In genomic region chr14:64704743-64705405, GRCh38 we compare ENCODE assay signal across 8 cellular contexts. TPM values are rescaled to one million over a fixed set of nuclear protein-coding genes. Genes with fewer than 3 reads are reported as not detected.
DNase-seq lines count a peak whose midpoint lies in the region; ATAC-seq and TF ChIP-seq lines count a peak whose summit lies in the region.

No MANE protein-coding gene starts in this region.

- ATAC-seq in Right ventricle myocardium inferior (peak; percentile 12), activated B cell treated with CpG ODN at 0.5 μM for 24 hours (ENCODE audit: low read depth) (no peak), HG03432 (IDR thresholded peaks at IDR 0.05; ENCODE audit: unreplicated experiment) (no peak), HG03159 (IDR thresholded peaks at IDR 0.05; ENCODE audit: unreplicated experiment) (no peak)

- 0 to 1% (median 1%) methylated on average over 46 to 53 of the region's 53 CpGs for WGBS in ovary, 3 donors

- H3K4me1 Mint-ChIP-seq in activated B cell treated with CpG ODN at 0.5 μM for 24 hours = peaks cover 46% of the 10 kb centered on the region

- H3K27ac ChIP-seq in ovary = peak overlapping the region; percentile 68 to 93

- CTCF ChIA-PET in activated B cell treated with CpG ODN at 0.5 μM for 24 hours (lab: Charles Lee) = no interaction called here

- H3K9me3 ChIP-seq in ovary = no peaks in the 10 kb centered on the region

- H3K4me1 ChIP-seq in ovary (ENCODE audit: insufficient read depth) = peaks cover 32% of the 10 kb centered on the region

- no peak for TF ChIP-seq CTCF in activated B cell treated with CpG ODN at 0.5 μM for 24 hours (IDR thresholded peaks at IDR 0.05)
- no peak for TF ChIP-seq CTCF in fibroblast of villous mesenchyme (IDR thresholded peaks at IDR 0.05; ENCODE audit: insufficient read depth, low read depth, low read length)
- no peak for TF ChIP-seq CTCF in ovary (IDR thresholded peaks at IDR 0.05)

- intact Hi-C loops in Right ventricle myocardium inferior (cut with DNase I) = loop anchor here (5.0 kb wide), 1 partner anchor 57 kb away; no protein-coding TSS in a partner anchor
- intact Hi-C loops in cardiac septum (cut with DNase I) = no loop called here
- intact Hi-C loops in activated B cell treated with CpG ODN at 0.5 μM for 24 hours (cut with micrococcal nuclease) = no loop called here
- intact Hi-C loops in ovary (cut with DNase I) = loop anchor here in 2 of 4 donors (2.0 to 5.0 kb wide), 2 partner anchors 57 to 58 kb away; no protein-coding TSS in a partner anchor

- no peak for TF ChIP-seq POLR2A in ovary (IDR thresholded peaks at IDR 0.05)

- H3K36me3 Mint-ChIP-seq in activated B cell treated with CpG ODN at 0.5 μM for 24 hours (ENCODE audit: low read depth) = no peaks in the 10 kb centered on the region

- peak overlapping the region; percentile 57 for H3K4me3 Mint-ChIP-seq in activated B cell treated with CpG ODN at 0.5 μM for 24 hours

- peaks cover 54% of the 10 kb centered on the region for H3K27me3 Mint-ChIP-seq in activated B cell treated with CpG ODN at 0.5 μM for 24 hours

- H3K27me3 ChIP-seq in ovary = no peaks in the 10 kb centered on the region

- no peaks in the 10 kb centered on the region for H3K36me3 ChIP-seq in ovary

- peak; percentile 83 for DNase-seq in Right ventricle myocardium inferior (ENCODE audit: missing footprints)
- no peak for DNase-seq in cardiac septum (ENCODE audit: low spot score)
- DNase-seq in activated B cell treated with CpG ODN at 0.5 μM for 24 hours = no peak
- DNase-seq in fibroblast of villous mesenchyme (ENCODE audit: low read depth) = no peak
- peak in 3 of 5 donors; percentile 61 to 70 (median 65) for DNase-seq in ovary
- no peak for DNase-seq in COLO829 (ENCODE audit: low spot score)

- no peak for TF ChIP-seq EP300 in ovary (IDR thresholded peaks at IDR 0.05)

- POLR2A ChIA-PET in activated B cell treated with CpG ODN at 0.5 μM for 24 hours (lab: Charles Lee) = no interaction called here

- H3K4me3 ChIP-seq in fibroblast of villous mesenchyme (ENCODE audit: low read depth, low read length) (peak overlapping the region; percentile 89), ovary (peak overlapping the region; percentile 82)

- H3K9me3 Mint-ChIP-seq in activated B cell treated with CpG ODN at 0.5 μM for 24 hours = no peaks in the 10 kb centered on the region

- no peak overlapping the region for H3K27ac Mint-ChIP-seq in activated B cell treated with CpG ODN at 0.5 μM for 24 hours

RNA-seq across cellular contexts. Expression of gene PLEKHG3, which starts 0.7 kb away (rescaled TPM):
- total RNA-seq in Right ventricle myocardium inferior (19.6 TPM), cardiac septum (22.5 TPM), activated B cell treated with CpG ODN at 0.5 μM for 24 hours (0.07 TPM in 2 replicates), fibroblast of villous mesenchyme (8.7 and 11.2 TPM in 2 replicates), ovary (10 to 100 TPM; 17.5 to 92.9 (median 78.4) TPM)
- polyA plus RNA-seq in ovary = 10 to 100 TPM; 26.3 to 34.2 TPM

Comparison
In these comparisons a context has a peak if more than half of its experiments do, and no peak if none do; other contexts are left out.
1. DNase-seq: peak in Right ventricle myocardium inferior (single experiment) and ovary (3 of 5); none in cardiac septum (single experiment), activated B cell treated with CpG ODN at 0.5 μM for 24 hours (single experiment), fibroblast of villous mesenchyme (single experiment) and COLO829 (single experiment).